14 cellular contexts compared by ENCODE assay signal in the genomic region with DNA sequence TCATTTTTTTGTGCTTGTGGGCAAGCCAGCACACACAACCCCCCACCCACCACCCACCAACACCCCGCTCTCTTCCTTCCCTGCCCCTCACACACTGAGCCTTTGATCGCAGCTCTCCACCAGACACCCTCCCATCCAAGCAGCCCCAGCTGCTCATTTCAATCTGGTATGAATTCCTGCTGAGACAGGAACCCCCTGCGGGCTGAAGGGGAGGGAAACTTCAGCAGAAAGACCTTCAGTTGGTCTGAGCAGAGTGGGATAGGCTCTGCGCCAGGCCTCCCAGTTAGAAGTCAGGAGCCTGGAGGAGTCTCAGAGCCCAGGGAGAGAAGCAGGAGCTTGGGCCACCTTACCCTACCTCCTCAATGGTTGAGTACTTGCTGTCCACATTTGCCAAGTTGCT. TPM values are rescaled to one million over a fixed set of nuclear protein-coding genes. Genes with fewer than 3 reads are reported as not detected.
DNase-seq lines count a peak whose midpoint lies in the region; TF ChIP-seq lines count a peak whose summit lies in the region.
"Had no signal": no experiment of that assay in that cellular context is flagged by ENCODE, and none has a peak within 500 bp of the region (broad histone marks: within the 10 kb centered on the region; RNA-seq: fewer than 3 reads in every experiment).

No MANE protein-coding gene starts in this region.

- peak overlapping the region in 22 of 59 donors; percentile 4 to 70 (median 54) for H3K4me3 ChIP-seq in dorsolateral prefrontal cortex
- H3K4me3 ChIP-seq: ovary had no signal

- intact Hi-C loops in dorsolateral prefrontal cortex (cut with DNase I): no loop called here
- intact Hi-C loops in CD14-positive monocyte (cut with micrococcal nuclease): no loop called here

- H3K27me3 Mint-ChIP-seq in mesothelial cell of epicardium (ENCODE audit: low read depth) (no peaks in the 10 kb centered on the region), CD14-positive monocyte (ENCODE audit: low read depth in 3 of 3) (peaks cover 58 to 74% (median 58%) of the 10 kb centered on the region in 3 donors)

- H3K9me3 Mint-ChIP-seq in mesothelial cell of epicardium (no peaks in the 10 kb centered on the region), CD14-positive monocyte (peaks cover 0 to 17% (median 5%) of the 10 kb centered on the region in 7 donors)
- H3K9me3 Mint-ChIP-seq: activated naive CD4-positive, alpha-beta T cell treated with anti-CD3 and anti-CD28 coated beads, Interleukin-2, amount 50 U/mL, for 72 hours had no signal

- peak overlapping the region; percentile 84 for H3K27ac Mint-ChIP-seq in mesothelial cell of epicardium
- H3K27ac Mint-ChIP-seq in CD14-positive monocyte: peak overlapping the region in 1 of 7 donors; percentile 27
- H3K27ac Mint-ChIP-seq: activated naive CD4-positive, alpha-beta T cell treated with anti-CD3 and anti-CD28 coated beads, Interleukin-2, amount 50 U/mL, for 72 hours had no signal

- peaks cover 0 to 25% (median 0%) of the 10 kb centered on the region in 45 donors for H3K27me3 ChIP-seq in dorsolateral prefrontal cortex
- H3K27me3 ChIP-seq: ovary had no signal

- H3K27ac ChIP-seq in dorsolateral prefrontal cortex: peak overlapping the region in 48 of 59 donors; percentile 12 to 96 (median 89)

- DNase-seq in COR-L47 (lab: John Stamatoyannopoulos, UW) (peak; percentile 43), NCI-H146 treated with DMSO at 0.1 percent for 48 hours (lab: John Stamatoyannopoulos, UW; ENCODE audit: unreplicated experiment) (peak; percentile 1), dorsolateral prefrontal cortex (no peak), mesothelial cell of epicardium (ENCODE audit: low spot score in 2 of 2, unreplicated experiment in 2 of 2) (peak in 1 of 2 experiments; percentile 61), CD14-positive monocyte (ENCODE audit: low spot score) (no peak), NCI-H2196 (lab: John Stamatoyannopoulos, UW; ENCODE audit: unreplicated experiment) (no peak), HK-2 (ENCODE audit: unreplicated experiment) (no peak), inferior parietal cortex (ENCODE audit: extremely low spot score) (no peak)
- DNase-seq: activated T-cell treated with anti-CD3 and anti-CD28 coated beads for 4 hours, MV-4-11, NCI-H345, T-helper 2 cell had no signal

- H3K36me3 Mint-ChIP-seq in mesothelial cell of epicardium (peaks cover 16% of the 10 kb centered on the region), CD14-positive monocyte (no peaks in the 10 kb centered on the region)

- H3K4me1 Mint-ChIP-seq in mesothelial cell of epicardium (peaks cover 25% of the 10 kb centered on the region), CD14-positive monocyte (peaks cover 14% of the 10 kb centered on the region)

- TF ChIP-seq CTCF in dorsolateral prefrontal cortex (IDR thresholded peaks at IDR 0.05 in 54 of 56, conservative IDR thresholded peaks at IDR 0.05 in 2 of 56; ENCODE audit: low read depth in 1 of 56, partially characterized antibody in 56 of 56) (no peak), mesothelial cell of epicardium (IDR thresholded peaks at IDR 0.05; ENCODE audit: unreplicated experiment) (no peak), CD14-positive monocyte (IDR thresholded peaks at IDR 0.05) (no peak)

- H3K4me3 Mint-ChIP-seq in mesothelial cell of epicardium (peak overlapping the region; percentile 32), CD14-positive monocyte (peak overlapping the region in 1 of 2 donors; percentile 1)

RNA-seq across cellular contexts. Expression of a gene that starts 7.2 kb away (rescaled TPM):
- total RNA-seq in dorsolateral prefrontal cortex (10 to 100 TPM; 21.8 to 82.1 (median 50.7) TPM), mesothelial cell of epicardium (2.6 to 3.5 TPM (median 3.5 TPM) in 3 replicates)
- not detected for polyA plus RNA-seq in CD14-positive monocyte
- total RNA-seq: activated naive CD4-positive, alpha-beta T cell treated with anti-CD3 and anti-CD28 coated beads, Interleukin-2, amount 50 U/mL, for 72 hours had no signal

RNA-seq across cellular contexts. Expression of a gene that starts 11.2 kb away (rescaled TPM):
- total RNA-seq in dorsolateral prefrontal cortex: 10 to 100 TPM in 118 of 120 experiments, 1 to 10 TPM in 2; 9.0 to 35.3 (median 19.4) TPM
- total RNA-seq in mesothelial cell of epicardium: 5.2 to 6.2 TPM (median 5.2 TPM) in 3 replicates
- not detected for polyA plus RNA-seq in CD14-positive monocyte
- total RNA-seq: activated naive CD4-positive, alpha-beta T cell treated with anti-CD3 and anti-CD28 coated beads, Interleukin-2, amount 50 U/mL, for 72 hours had no signal

RNA-seq across cellular contexts. Expression of a gene that starts 20.3 kb away (rescaled TPM):
- total RNA-seq in dorsolateral prefrontal cortex (100 to 1,000 TPM in 119 of 120 experiments, 10 to 100 TPM in 1; 96.7 to 415 (median 161) TPM), mesothelial cell of epicardium (80.2 to 82.9 TPM (median 80.6 TPM) in 3 replicates)
- polyA plus RNA-seq in CD14-positive monocyte: under 1 TPM in 1 of 2 donors, not detected in 1; 0.33 TPM

Comparison
In these comparisons a context has a peak if more than half of its experiments do, and no peak if none do; other contexts are left out.
1. DNase-seq: peak in COR-L47 (single experiment) and NCI-H146 treated with DMSO at 0.1 percent for 48 hours (single experiment); none in dorsolateral prefrontal cortex (0 of 10), CD14-positive monocyte (single experiment), NCI-H2196 (single experiment), HK-2 (single experiment) and inferior parietal cortex (single experiment).